Comparison of ENCODE assay signal across 15 cellular contexts in genomic region chr13:75356426-75356825, GRCh38.
DNase-seq lines count a peak whose midpoint lies in the region; ATAC-seq and TF ChIP-seq lines count a peak whose summit lies in the region.
"Had no signal": no experiment of that assay in that cellular context is flagged by ENCODE, and none has a peak within 500 bp of the region (broad histone marks: within the 10 kb centered on the region; RNA-seq: fewer than 3 reads in every experiment).

No MANE protein-coding gene starts in this region.

- H3K9ac ChIP-seq in smooth muscle cell (ENCODE audit: low read depth): no peak overlapping the region

- H3K36me3 ChIP-seq in HEK293 (ENCODE audit: control insufficient read depth in 2 of 2, insufficient read depth in 1 of 2, low read length in 2 of 2) (peaks cover 0 to 15% of the 10 kb centered on the region in 2 experiments; a peak in 1 of 3 replicates), smooth muscle cell (ENCODE audit: low read depth) (no peaks in the 10 kb centered on the region)

- 62% methylated on average over 3 of the region's 3 CpGs for WGBS in smooth muscle cell (ENCODE audit: low lambda C conversion rate)

- H3K79me2 ChIP-seq in smooth muscle cell (ENCODE audit: low read depth): no peaks in the 10 kb centered on the region

- H3F3A ChIP-seq in smooth muscle cell (ENCODE audit: low read depth): no peaks in the 10 kb centered on the region

- POLR2A ChIA-PET in HEK293 (lab: Yijun Ruan, JAX): no interaction called here

- no peak overlapping the region for H2AFZ ChIP-seq in smooth muscle cell (ENCODE audit: low read depth)
- H2AFZ ChIP-seq: GM23338 had no signal

- peak overlapping the region; percentile 19 for H3K4me2 ChIP-seq in smooth muscle cell
- H3K4me2 ChIP-seq: GM23338 had no signal

- H3K9me3 ChIP-seq in HEK293 (ENCODE audit: control insufficient read depth, insufficient read depth, low read depth, low read length): no peaks in the 10 kb centered on the region
- no peaks in the 10 kb centered on the region for H3K9me3 ChIP-seq in smooth muscle cell (replicated peaks; ENCODE audit: low read depth)

- no peak for TF ChIP-seq CTCF in HEK293 (tag by site-specific recombination; IDR thresholded peaks at IDR 0.05)
- TF ChIP-seq CTCF in smooth muscle cell (IDR thresholded peaks at IDR 0.05; ENCODE audit: borderline replicate concordance, insufficient read depth, poor library complexity, severe bottlenecking): no peak

- no peak overlapping the region for H3K4me3 ChIP-seq in HEK293 (ENCODE audit: low read depth, low read length)
- no peak overlapping the region for H3K4me3 ChIP-seq in smooth muscle cell
- H3K4me3 ChIP-seq: GM23338 had no signal

- ATAC-seq in SK-N-SH treated with all-trans-retinoic acid at 6 μM for 48 hours (peak; percentile 19), GM19452 (IDR thresholded peaks at IDR 0.05; ENCODE audit: unreplicated experiment) (no peak), GM21423 (IDR thresholded peaks at IDR 0.05; ENCODE audit: unreplicated experiment) (no peak)
- ATAC-seq: GM23338 had no signal

- no peaks in the 10 kb centered on the region for H3K4me1 ChIP-seq in HEK293 (ENCODE audit: control insufficient read depth, insufficient read depth, low read length)
- peaks cover 22% of the 10 kb centered on the region for H3K4me1 ChIP-seq in smooth muscle cell (ENCODE audit: low read depth)

- DNase-seq in iris pigment epithelial cell (ENCODE audit: low read depth) (peak; percentile 40), smooth muscle cell (lab: John Stamatoyannopoulos, UW; ENCODE audit: unreplicated experiment) (no peak), NCI-H226 (no peak)
- DNase-seq: C1 segment of cervical spinal cord; Calu3; CD4-positive, alpha-beta T cell; DMS 273 treated with DMSO at 0.1 percent for 48 hours; GDM1; H7; KBM-7 had no signal

- no peaks in the 10 kb centered on the region for H4K20me1 ChIP-seq in smooth muscle cell (ENCODE audit: low read depth)

- H3K27ac ChIP-seq in HEK293 (ENCODE audit: extremely low read depth, low read depth, low read length) (no peak overlapping the region), smooth muscle cell (ENCODE audit: low read depth) (no peak overlapping the region)

- CTCF ChIA-PET in HEK293 (lab: Yijun Ruan, JAX): no interaction called here

- H3K27me3 ChIP-seq in smooth muscle cell (ENCODE audit: low read depth): no peaks in the 10 kb centered on the region

TF ChIP-seq in HEK293, 187 proteins besides CTCF, POLR2A, EP300 and RAD21:
- no peak for TF ChIP-seq ZNF621 (tag by site-specific recombination; IDR thresholded peaks at IDR 0.05)
- TF ChIP-seq, protein P1, sequence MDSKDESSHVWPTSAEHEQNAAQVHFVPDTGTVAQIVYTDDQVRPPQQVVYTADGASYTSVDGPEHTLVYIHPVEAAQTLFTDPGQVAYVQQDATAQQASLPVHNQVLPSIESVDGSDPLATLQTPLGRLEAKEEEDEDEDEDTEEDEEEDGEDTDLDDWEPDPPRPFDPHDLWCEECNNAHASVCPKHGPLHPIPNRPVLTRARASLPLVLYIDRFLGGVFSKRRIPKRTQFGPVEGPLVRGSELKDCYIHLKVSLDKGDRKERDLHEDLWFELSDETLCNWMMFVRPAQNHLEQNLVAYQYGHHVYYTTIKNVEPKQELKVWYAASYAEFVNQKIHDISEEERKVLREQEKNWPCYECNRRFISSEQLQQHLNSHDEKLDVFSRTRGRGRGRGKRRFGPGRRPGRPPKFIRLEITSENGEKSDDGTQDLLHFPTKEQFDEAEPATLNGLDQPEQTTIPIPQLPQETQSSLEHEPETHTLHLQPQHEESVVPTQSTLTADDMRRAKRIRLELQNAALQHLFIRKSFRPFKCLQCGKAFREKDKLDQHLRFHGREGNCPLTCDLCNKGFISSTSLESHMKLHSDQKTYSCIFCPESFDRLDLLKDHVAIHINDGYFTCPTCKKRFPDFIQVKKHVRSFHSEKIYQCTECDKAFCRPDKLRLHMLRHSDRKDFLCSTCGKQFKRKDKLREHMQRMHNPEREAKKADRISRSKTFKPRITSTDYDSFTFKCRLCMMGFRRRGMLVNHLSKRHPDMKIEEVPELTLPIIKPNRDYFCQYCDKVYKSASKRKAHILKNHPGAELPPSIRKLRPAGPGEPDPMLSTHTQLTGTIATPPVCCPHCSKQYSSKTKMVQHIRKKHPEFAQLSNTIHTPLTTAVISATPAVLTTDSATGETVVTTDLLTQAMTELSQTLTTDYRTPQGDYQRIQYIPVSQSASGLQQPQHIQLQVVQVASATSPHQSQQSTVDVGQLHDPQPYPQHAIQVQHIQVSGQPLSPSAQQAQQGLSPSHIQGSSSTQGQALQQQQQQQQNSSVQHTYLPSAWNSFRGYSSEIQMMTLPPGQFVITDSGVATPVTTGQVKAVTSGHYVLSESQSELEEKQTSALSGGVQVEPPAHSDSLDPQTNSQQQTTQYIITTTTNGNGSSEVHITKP (tag by site-specific recombination; IDR thresholded peaks at IDR 0.05): peak; percentile 55
- TF ChIP-seq ZEB2 (tag by site-specific recombination; IDR thresholded peaks at IDR 0.05): no peak
- TF ChIP-seq ZBTB26 (tag by site-specific recombination; optimal IDR thresholded peaks at IDR 0.05): no peak

TF ChIP-seq in SK-N-SH treated with all-trans-retinoic acid at 6 μM for 48 hours, 23 proteins besides CTCF, POLR2A, EP300 and RAD21:
- TF ChIP-seq ESRRG (CRISPR knock-in tag; IDR thresholded peaks at IDR 0.05): no peak
- TF ChIP-seq RARB (CRISPR knock-in tag; IDR thresholded peaks at IDR 0.05): no peak
- TF ChIP-seq ISL1 (CRISPR knock-in tag; IDR thresholded peaks at IDR 0.05): no peak
- no peak for TF ChIP-seq ZFP3 (CRISPR knock-in tag; IDR thresholded peaks at IDR 0.05)
- no peak for TF ChIP-seq ZNF70 (CRISPR knock-in tag; IDR thresholded peaks at IDR 0.05)
- TF ChIP-seq TCF4 (CRISPR knock-in tag; IDR thresholded peaks at IDR 0.05; ENCODE audit: borderline replicate concordance): no peak
- no peak for TF ChIP-seq ZNF565 (CRISPR knock-in tag; conservative IDR thresholded peaks at IDR 0.05; ENCODE audit: low read depth)
- TF ChIP-seq, protein P2, sequence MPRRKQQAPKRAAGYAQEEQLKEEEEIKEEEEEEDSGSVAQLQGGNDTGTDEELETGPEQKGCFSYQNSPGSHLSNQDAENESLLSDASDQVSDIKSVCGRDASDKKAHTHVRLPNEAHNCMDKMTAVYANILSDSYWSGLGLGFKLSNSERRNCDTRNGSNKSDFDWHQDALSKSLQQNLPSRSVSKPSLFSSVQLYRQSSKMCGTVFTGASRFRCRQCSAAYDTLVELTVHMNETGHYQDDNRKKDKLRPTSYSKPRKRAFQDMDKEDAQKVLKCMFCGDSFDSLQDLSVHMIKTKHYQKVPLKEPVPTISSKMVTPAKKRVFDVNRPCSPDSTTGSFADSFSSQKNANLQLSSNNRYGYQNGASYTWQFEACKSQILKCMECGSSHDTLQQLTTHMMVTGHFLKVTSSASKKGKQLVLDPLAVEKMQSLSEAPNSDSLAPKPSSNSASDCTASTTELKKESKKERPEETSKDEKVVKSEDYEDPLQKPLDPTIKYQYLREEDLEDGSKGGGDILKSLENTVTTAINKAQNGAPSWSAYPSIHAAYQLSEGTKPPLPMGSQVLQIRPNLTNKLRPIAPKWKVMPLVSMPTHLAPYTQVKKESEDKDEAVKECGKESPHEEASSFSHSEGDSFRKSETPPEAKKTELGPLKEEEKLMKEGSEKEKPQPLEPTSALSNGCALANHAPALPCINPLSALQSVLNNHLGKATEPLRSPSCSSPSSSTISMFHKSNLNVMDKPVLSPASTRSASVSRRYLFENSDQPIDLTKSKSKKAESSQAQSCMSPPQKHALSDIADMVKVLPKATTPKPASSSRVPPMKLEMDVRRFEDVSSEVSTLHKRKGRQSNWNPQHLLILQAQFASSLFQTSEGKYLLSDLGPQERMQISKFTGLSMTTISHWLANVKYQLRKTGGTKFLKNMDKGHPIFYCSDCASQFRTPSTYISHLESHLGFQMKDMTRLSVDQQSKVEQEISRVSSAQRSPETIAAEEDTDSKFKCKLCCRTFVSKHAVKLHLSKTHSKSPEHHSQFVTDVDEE (CRISPR knock-in tag; IDR thresholded peaks at IDR 0.05): no peak
- TF ChIP-seq PPARA (CRISPR knock-in tag; IDR thresholded peaks at IDR 0.05; ENCODE audit: borderline replicate concordance): no peak
- TF ChIP-seq CSDC2 (CRISPR knock-in tag; IDR thresholded peaks at IDR 0.05): no peak
- TF ChIP-seq ARNTL (CRISPR knock-in tag; IDR thresholded peaks at IDR 0.05; ENCODE audit: borderline replicate concordance, low read depth): no peak
- no peak for TF ChIP-seq ZNF8 (CRISPR knock-in tag; IDR thresholded peaks at IDR 0.05)
- no peak for TF ChIP-seq CREB5 (CRISPR knock-in tag; IDR thresholded peaks at IDR 0.05; ENCODE audit: low read depth)
TF ChIP-seq in SK-N-SH treated with all-trans-retinoic acid at 6 μM for 48 hours: peak in this region for 0.
